Comparison of ENCODE assay signal across 1 cellular context in the genomic region with DNA sequence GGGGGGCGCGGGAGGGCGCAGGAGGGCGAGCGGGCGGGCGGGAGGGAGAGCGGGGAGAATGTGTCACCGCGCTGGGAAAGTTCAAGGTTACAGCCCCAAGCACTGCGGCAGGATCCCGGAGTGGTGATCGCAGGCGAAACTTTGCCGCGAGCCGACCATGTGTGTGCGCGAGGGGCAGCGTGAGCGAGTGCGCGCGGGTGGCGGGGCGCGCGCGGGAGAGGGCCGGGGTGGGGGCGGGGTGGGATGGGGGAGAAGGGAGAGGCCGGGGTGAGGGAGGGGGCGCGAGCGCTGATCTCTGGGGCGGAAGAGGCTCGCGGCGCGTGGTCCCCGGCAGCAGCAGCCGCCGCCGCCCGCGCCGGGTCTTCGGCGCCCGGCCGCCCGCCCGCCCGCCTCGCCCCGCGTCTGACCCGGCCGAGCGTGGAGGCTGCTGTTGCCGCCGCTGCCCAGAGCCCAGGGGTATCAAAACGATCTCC.
TF ChIP-seq lines count a peak whose summit lies in the region.

Gene NFIB (minus strand): TSS at position 191 of the 473 bp plus-strand sequence. CDS start 630 bp downstream, outside the sequence.

TF ChIP-seq in HepG2, 621 proteins besides CTCF, POLR2A, EP300 and RAD21 (continued from another document):
- peak; percentile 94 for TF ChIP-seq ZNF142 (CRISPR knock-in tag; IDR thresholded peaks at IDR 0.05)
- TF ChIP-seq ZNF772 (CRISPR knock-in tag; IDR thresholded peaks at IDR 0.05), result no peak
